ENCODE assay signal across 8 cellular contexts in genomic region chr11:1382831-1383607, GRCh38. TPM values are rescaled to one million over a fixed set of nuclear protein-coding genes. Genes with fewer than 3 reads are reported as not detected.
DNase-seq lines count a peak whose midpoint lies in the region; ATAC-seq and TF ChIP-seq lines count a peak whose summit lies in the region.

No MANE protein-coding gene starts in this region.

- WGBS in thymus: 2% methylated on average over 56 of the region's 56 CpGs

- H3K27ac Mint-ChIP-seq in activated naive CD8-positive, alpha-beta T cell treated with anti-CD3 and anti-CD28 coated beads for 36 hours: peak overlapping the region; percentile 79

- no peaks in the 10 kb centered on the region for H3K36me3 ChIP-seq in BLaER1 treated with 17β-estradiol and CSF1 and Interleukin-3, amounts not matched to agents 10 nM and 100 nM
- no peaks in the 10 kb centered on the region for H3K36me3 ChIP-seq in parathyroid adenoma (ENCODE audit: control insufficient read depth, insufficient read depth, low read length)
- no peaks in the 10 kb centered on the region for H3K36me3 ChIP-seq in thymus (ENCODE audit: control insufficient read depth, insufficient read depth)

- peaks cover 20 to 44% (median 35%) of the 10 kb centered on the region in 10 experiments for H3K4me1 ChIP-seq in BLaER1 treated with 17β-estradiol and CSF1 and Interleukin-3, amounts not matched to agents 10 nM and 100 nM
- no peaks in the 10 kb centered on the region for H3K4me1 ChIP-seq in parathyroid adenoma
- H3K4me1 ChIP-seq in thymus (ENCODE audit: control insufficient read depth, insufficient read depth, low read length): peaks cover 2% of the 10 kb centered on the region

- no peaks in the 10 kb centered on the region for H3K79me2 ChIP-seq in parathyroid adenoma

- H3K27ac ChIP-seq in BLaER1 treated with 17β-estradiol and CSF1 and Interleukin-3, amounts not matched to agents 10 nM and 100 nM: peak overlapping the region; percentile 69 to 89 (median 77); a peak in 21 of 22 replicates
- H3K27ac ChIP-seq in parathyroid adenoma (peak overlapping the region; percentile 61), thymus (ENCODE audit: low read depth) (peak overlapping the region; percentile 81)

- H3K4me3 ChIP-seq in BLaER1 treated with 17β-estradiol and CSF1 and Interleukin-3, amounts not matched to agents 10 nM and 100 nM: peak overlapping the region; percentile 50 to 71 (median 59); a peak in 19 of 20 replicates
- peak overlapping the region; percentile 50 for H3K4me3 ChIP-seq in Jurkat, Clone E6-1 (ENCODE audit: low read length)
- H3K4me3 ChIP-seq in parathyroid adenoma (ENCODE audit: low read depth, low read length) (peak overlapping the region; percentile 68), thymus (ENCODE audit: low read length) (peak overlapping the region; percentile 52)

- H3K4me3 Mint-ChIP-seq in activated naive CD8-positive, alpha-beta T cell treated with anti-CD3 and anti-CD28 coated beads for 36 hours: peak overlapping the region; percentile 72

- no peaks in the 10 kb centered on the region for H3K9me3 Mint-ChIP-seq in activated naive CD8-positive, alpha-beta T cell treated with anti-CD3 and anti-CD28 coated beads for 36 hours

- H3K27me3 Mint-ChIP-seq in activated naive CD8-positive, alpha-beta T cell treated with anti-CD3 and anti-CD28 coated beads for 36 hours: peaks cover 4% of the 10 kb centered on the region

- intact Hi-C loops in cardiac septum (cut with DNase I): no loop called here

- peaks cover 13% of the 10 kb centered on the region for H3K4me1 Mint-ChIP-seq in activated naive CD8-positive, alpha-beta T cell treated with anti-CD3 and anti-CD28 coated beads for 36 hours

- ATAC-seq in GM21367 (IDR thresholded peaks at IDR 0.05; ENCODE audit: unreplicated experiment): peak; percentile 67
- peak; percentile 91 for ATAC-seq in SK-N-SH treated with all-trans-retinoic acid at 6 μM for 48 hours

- TF ChIP-seq CTCF in parathyroid adenoma (IDR thresholded peaks at IDR 0.05): no peak

- H3K9me3 ChIP-seq in BLaER1 treated with 17β-estradiol and CSF1 and Interleukin-3, amounts not matched to agents 10 nM and 100 nM (replicated peaks in 1 of 11): no peaks in the 10 kb centered on the region
- H3K9me3 ChIP-seq in parathyroid adenoma (ENCODE audit: control insufficient read depth, low read length): no peaks in the 10 kb centered on the region
- H3K9me3 ChIP-seq in thymus (ENCODE audit: control insufficient read depth): no peaks in the 10 kb centered on the region

- peak overlapping the region; percentile 82 for H2AFZ ChIP-seq in parathyroid adenoma

- H4K20me1 ChIP-seq in BLaER1 treated with 17β-estradiol and CSF1 and Interleukin-3, amounts not matched to agents 10 nM and 100 nM: peaks cover 0 to 7% (median 0%) of the 10 kb centered on the region in 11 experiments; a peak in 2 of 22 replicates

- no peaks in the 10 kb centered on the region for H3K36me3 Mint-ChIP-seq in activated naive CD8-positive, alpha-beta T cell treated with anti-CD3 and anti-CD28 coated beads for 36 hours

- peaks cover 3 to 9% (median 8%) of the 10 kb centered on the region in 11 experiments; a peak in 21 of 22 replicates for H3K27me3 ChIP-seq in BLaER1 treated with 17β-estradiol and CSF1 and Interleukin-3, amounts not matched to agents 10 nM and 100 nM
- H3K27me3 ChIP-seq in parathyroid adenoma (ENCODE audit: control insufficient read depth, insufficient read depth, low read length) (no peaks in the 10 kb centered on the region), thymus (ENCODE audit: control insufficient read depth, insufficient read depth) (peaks cover 19% of the 10 kb centered on the region)

- DNase-seq in Jurkat, Clone E6-1 (ENCODE audit: low read depth, low spot score): peak; percentile 35
- DNase-seq in activated naive CD8-positive, alpha-beta T cell treated with anti-CD3 and anti-CD28 coated beads for 36 hours: peak; percentile 80
- DNase-seq in cardiac septum (ENCODE audit: low spot score): peak; percentile 90

- H3K9ac ChIP-seq in BLaER1 treated with 17β-estradiol and CSF1 and Interleukin-3, amounts not matched to agents 10 nM and 100 nM: peak overlapping the region; percentile 66 to 86 (median 80); a peak in 21 of 22 replicates
- no peak overlapping the region for H3K9ac ChIP-seq in parathyroid adenoma

- peak overlapping the region; percentile 76 to 99 (median 86) for H3K4me2 ChIP-seq in BLaER1 treated with 17β-estradiol and CSF1 and Interleukin-3, amounts not matched to agents 10 nM and 100 nM
- peak overlapping the region; percentile 82 for H3K4me2 ChIP-seq in parathyroid adenoma (ENCODE audit: low read length)

TF ChIP-seq in SK-N-SH treated with all-trans-retinoic acid at 6 μM for 48 hours, 23 proteins besides CTCF, POLR2A, EP300 and RAD21:
- no peak for TF ChIP-seq RARB (CRISPR knock-in tag; IDR thresholded peaks at IDR 0.05)
- TF ChIP-seq PATZ1 (CRISPR knock-in tag; IDR thresholded peaks at IDR 0.05; ENCODE audit: borderline replicate concordance): no peak
- no peak for TF ChIP-seq SNAI2 (CRISPR knock-in tag; IDR thresholded peaks at IDR 0.05)
- no peak for TF ChIP-seq ZFP30 (CRISPR knock-in tag; IDR thresholded peaks at IDR 0.05)
- no peak for TF ChIP-seq CSDC2 (CRISPR knock-in tag; IDR thresholded peaks at IDR 0.05)
- TF ChIP-seq ZNF565 (CRISPR knock-in tag; conservative IDR thresholded peaks at IDR 0.05; ENCODE audit: low read depth): no peak
- no peak for TF ChIP-seq ZNF8 (CRISPR knock-in tag; IDR thresholded peaks at IDR 0.05)
- TF ChIP-seq ISL1 (CRISPR knock-in tag; IDR thresholded peaks at IDR 0.05): no peak
- TF ChIP-seq ZNF70 (CRISPR knock-in tag; IDR thresholded peaks at IDR 0.05): no peak
- no peak for TF ChIP-seq ARNTL (CRISPR knock-in tag; IDR thresholded peaks at IDR 0.05; ENCODE audit: borderline replicate concordance, low read depth)
- TF ChIP-seq CSRNP3 (CRISPR knock-in tag; IDR thresholded peaks at IDR 0.05): no peak
- TF ChIP-seq GLIS3 (CRISPR knock-in tag; IDR thresholded peaks at IDR 0.05): no peak
- TF ChIP-seq ZC3H10 (CRISPR knock-in tag; IDR thresholded peaks at IDR 0.05): no peak
- TF ChIP-seq ESRRG (CRISPR knock-in tag; IDR thresholded peaks at IDR 0.05): no peak

RNA-seq across cellular contexts. Expression of gene BRSK2, which starts 6.7 kb away (rescaled TPM):
- 19.9 TPM for polyA plus RNA-seq in Jurkat, Clone E6-1 (2012; ENCODE audit: insufficient read depth, insufficient read length)
- under 1 TPM; 0.46 to 0.97 TPM for total RNA-seq in activated naive CD8-positive, alpha-beta T cell treated with anti-CD3 and anti-CD28 coated beads for 36 hours
- 0.16 TPM for total RNA-seq in cardiac septum
- polyA plus RNA-seq in thymus: 1.1 TPM

Comparison
In these comparisons a context has a peak if more than half of its experiments do, and no peak if none do; other contexts are left out.
1. Peak in every context shown above with its lines: DNase-seq, ATAC-seq, H3K4me3 ChIP-seq and H3K27ac ChIP-seq.
2. DNase-seq: peak in every context shown above with its lines; median percentile 90 in cardiac septum; 80 in activated naive CD8-positive, alpha-beta T cell treated with anti-CD3 and anti-CD28 coated beads for 36 hours; 35 in Jurkat, Clone E6-1.